Comparison of ENCODE assay signal across 6 cellular contexts in genomic region chrX:151919610-151920009, GRCh38. TPM values are rescaled to one million over a fixed set of nuclear protein-coding genes. Genes with fewer than 3 reads are reported as not detected.
"Had no signal": no experiment of that assay in that cellular context is flagged by ENCODE, and none has a peak within 500 bp of the region (broad histone marks: within the 10 kb centered on the region; RNA-seq: fewer than 3 reads in every experiment).

No MANE protein-coding gene starts in this region.

- H3K4me3 Mint-ChIP-seq: GM23338, H9 had no signal

- H2AFZ ChIP-seq: GM23338 had no signal

- ATAC-seq: GM23338, K562 had no signal

- H3K27ac Mint-ChIP-seq: GM23338, H9 had no signal

- H3K4me1 Mint-ChIP-seq: GM23338, H9 had no signal

- H3K9me3 Mint-ChIP-seq: GM23338 had no signal

- H3K4me3 ChIP-seq: GM23338, K562 had no signal

- DNase-seq: H9, HCEC 1CT, IMR-90 had no signal

- H3K4me2 ChIP-seq: GM23338 had no signal

RNA-seq across cellular contexts. Expression of gene MAGEA4, which starts 6.9 kb away (rescaled TPM):
- total RNA-seq: HT-29, IMR-90 had no signal
